Comparison of ENCODE assay signal across 10 cellular contexts in the genomic region with DNA sequence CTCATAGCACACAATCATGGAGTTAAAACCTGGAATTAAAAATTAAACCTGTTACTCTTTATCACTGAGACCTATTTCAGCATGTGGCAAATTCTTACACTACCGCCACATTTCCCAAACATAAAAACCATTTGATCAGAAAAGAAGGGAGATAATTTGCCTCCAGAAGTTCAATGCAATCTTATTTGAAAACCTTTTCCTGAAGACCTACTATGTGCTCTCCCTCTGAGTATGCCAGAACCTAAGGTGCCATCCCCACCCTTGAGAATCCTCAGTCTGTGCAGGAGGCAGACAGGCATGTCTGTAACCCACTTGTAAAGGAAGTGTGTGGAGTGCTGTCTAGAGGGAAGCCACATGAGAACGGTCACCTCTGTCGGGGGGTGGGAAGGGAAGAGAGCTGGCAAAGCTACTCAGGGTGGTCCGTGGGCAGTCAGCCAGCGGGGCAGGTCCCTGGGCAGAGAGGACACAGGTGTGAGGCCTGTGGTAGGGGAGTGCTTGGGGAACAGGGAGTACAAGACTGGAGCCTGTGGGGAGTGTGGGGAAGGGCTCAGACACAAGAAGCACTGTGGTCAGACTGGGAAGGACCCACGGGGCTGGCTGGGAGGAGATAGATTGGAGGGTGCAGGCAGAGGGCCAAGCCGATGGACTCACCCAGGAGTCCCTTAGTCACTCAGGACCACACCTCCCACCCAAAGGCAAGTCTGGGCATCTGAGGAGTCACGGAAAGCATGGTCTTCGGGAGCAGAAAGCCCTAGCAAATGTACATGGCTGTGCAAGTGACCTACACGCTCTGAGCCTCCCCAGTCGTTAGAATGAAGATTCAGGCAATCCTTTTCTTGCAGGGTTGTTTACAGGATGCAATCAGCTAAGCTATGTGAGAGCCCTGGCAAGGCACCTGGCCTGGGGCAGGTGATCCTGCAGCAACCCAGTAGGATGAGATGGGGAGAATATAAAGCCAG. TPM values are rescaled to one million over a fixed set of nuclear protein-coding genes. Genes with fewer than 3 reads are reported as not detected.
DNase-seq lines count a peak whose midpoint lies in the region; ATAC-seq and TF ChIP-seq lines count a peak whose summit lies in the region.
"Had no signal": no experiment of that assay in that cellular context is flagged by ENCODE, and none has a peak within 500 bp of the region (broad histone marks: within the 10 kb centered on the region; RNA-seq: fewer than 3 reads in every experiment).

No MANE protein-coding gene starts in this region.

- intact Hi-C loops in MCF 10A (cut with micrococcal nuclease) = loop anchor here (1.0 to 10.0 kb wide), 3 partner anchors 22 to 268 kb away; no protein-coding TSS in a partner anchor
- intact Hi-C loops in breast epithelium (cut with DNase I; ENCODE audit: low total_unique reads) = no loop called here
- intact Hi-C loops in vagina (cut with DNase I) = no loop called here

- H3K27me3 ChIP-seq in breast epithelium (no peaks in the 10 kb centered on the region), vagina (no peaks in the 10 kb centered on the region)

- H3K9me3 Mint-ChIP-seq in MCF 10A (ENCODE audit: unreplicated experiment) = no peaks in the 10 kb centered on the region
- H3K9me3 Mint-ChIP-seq: dendritic cell treated with granulocyte-macrophage colony-stimulating factor and Interleukin-4, amounts not matched to agents 40 ng/mL and 50 ng/mL, for 4 days had no signal

- no peaks in the 10 kb centered on the region for H3K9me3 ChIP-seq in breast epithelium
- H3K9me3 ChIP-seq in vagina = no peaks in the 10 kb centered on the region

- H3K27ac Mint-ChIP-seq in MCF 10A (ENCODE audit: low read depth, unreplicated experiment) = peak overlapping the region; percentile 94
- H3K27ac Mint-ChIP-seq: dendritic cell treated with granulocyte-macrophage colony-stimulating factor and Interleukin-4, amounts not matched to agents 40 ng/mL and 50 ng/mL, for 4 days had no signal

- H3K4me1 Mint-ChIP-seq in MCF 10A (ENCODE audit: insufficient read depth, unreplicated experiment) = peaks cover 84% of the 10 kb centered on the region

- no peak overlapping the region for H3K27ac ChIP-seq in breast epithelium
- H3K27ac ChIP-seq in angular gyrus (ENCODE audit: low read depth, low read length) = peak overlapping the region; percentile 78
- no peak overlapping the region for H3K27ac ChIP-seq in vagina

- TF ChIP-seq POLR2A in breast epithelium (IDR thresholded peaks at IDR 0.05) (no peak), vagina (IDR thresholded peaks at IDR 0.05) (no peak)

- TF ChIP-seq CTCF in MCF 10A (IDR thresholded peaks at IDR 0.05; ENCODE audit: unreplicated experiment) (no peak), breast epithelium (IDR thresholded peaks at IDR 0.05) (no peak), vagina (IDR thresholded peaks at IDR 0.05) (no peak)

- POLR2A ChIA-PET in MCF 10A (lab: Yijun Ruan, JAX) = interaction anchor here (0.6 to 3.7 kb wide), 15 partner anchors 9 to 242 kb away, joined by 3 to 68 read pairs (median 4); a partner anchor contains a TSS

- H3K36me3 Mint-ChIP-seq in MCF 10A (ENCODE audit: insufficient read depth, unreplicated experiment) = peaks cover 16% of the 10 kb centered on the region

- no peak overlapping the region for H3K4me3 ChIP-seq in breast epithelium
- H3K4me3 ChIP-seq in vagina = no peak overlapping the region

- CTCF ChIA-PET in MCF 10A (lab: Yijun Ruan, JAX) = interaction anchor here (0.5 to 1.4 kb wide), 4 partner anchors 10 to 76 kb away, joined by 3 to 4 read pairs (median 3); a partner anchor contains a TSS

- H3K36me3 ChIP-seq in breast epithelium = no peaks in the 10 kb centered on the region
- no peaks in the 10 kb centered on the region for H3K36me3 ChIP-seq in vagina

- peak overlapping the region; percentile 69 for H3K4me3 Mint-ChIP-seq in MCF 10A (ENCODE audit: unreplicated experiment)
- H3K4me3 Mint-ChIP-seq: dendritic cell treated with granulocyte-macrophage colony-stimulating factor and Interleukin-4, amounts not matched to agents 40 ng/mL and 50 ng/mL, for 4 days had no signal

- H3K4me1 ChIP-seq in breast epithelium (peaks cover 4 to 13% of the 10 kb centered on the region in 2 donors), vagina (peaks cover 32% of the 10 kb centered on the region)

- BruUV-seq in MCF 10A (replicated peaks; lab: Mats Ljungman, UMichigan) = TSS peak; percentile 75

- ATAC-seq in GM19397 (IDR thresholded peaks at IDR 0.05; ENCODE audit: unreplicated experiment) = no peak

- no peaks in the 10 kb centered on the region for H3K27me3 Mint-ChIP-seq in MCF 10A (ENCODE audit: insufficient read depth, unreplicated experiment)

- DNase-seq in MCF 10A (ENCODE audit: unreplicated experiment) (peak; percentile 89), breast epithelium (ENCODE audit: low spot score in 2 of 2) (no peak), kidney glomerular epithelial cell (lab: John Stamatoyannopoulos, UW) (peak; percentile 12), vagina (ENCODE audit: extremely low spot score in 2 of 2) (peak; percentile 34 to 52), AG20443 (ENCODE audit: low spot score) (no peak)
- no peak for DNase-seq in activated naive CD4-positive, alpha-beta T cell treated with Interleukin-2 at 50 U/mL for 16 hours
- DNase-seq: NCI-H1048 had no signal

RNA-seq across cellular contexts. Expression of a gene that starts 22.8 kb away (rescaled TPM):
- total RNA-seq in MCF 10A (2022) = 12.9 and 13.0 TPM in 2 replicates
- 10 to 100 TPM in 2 of 3 donors, under 1 TPM in 1; 0.96 to 12.1 (median 10.8) TPM for total RNA-seq in breast epithelium
- total RNA-seq in vagina = 6.4 TPM

Comparison
In these comparisons a context has a peak if more than half of its experiments do, and no peak if none do; other contexts are left out.
1. DNase-seq: peak in MCF 10A (single experiment), kidney glomerular epithelial cell (single experiment) and vagina (2 of 2); none in breast epithelium (0 of 2), activated naive CD4-positive, alpha-beta T cell treated with Interleukin-2 at 50 U/mL for 16 hours (single experiment) and AG20443 (single experiment).